In the genomic region with DNA sequence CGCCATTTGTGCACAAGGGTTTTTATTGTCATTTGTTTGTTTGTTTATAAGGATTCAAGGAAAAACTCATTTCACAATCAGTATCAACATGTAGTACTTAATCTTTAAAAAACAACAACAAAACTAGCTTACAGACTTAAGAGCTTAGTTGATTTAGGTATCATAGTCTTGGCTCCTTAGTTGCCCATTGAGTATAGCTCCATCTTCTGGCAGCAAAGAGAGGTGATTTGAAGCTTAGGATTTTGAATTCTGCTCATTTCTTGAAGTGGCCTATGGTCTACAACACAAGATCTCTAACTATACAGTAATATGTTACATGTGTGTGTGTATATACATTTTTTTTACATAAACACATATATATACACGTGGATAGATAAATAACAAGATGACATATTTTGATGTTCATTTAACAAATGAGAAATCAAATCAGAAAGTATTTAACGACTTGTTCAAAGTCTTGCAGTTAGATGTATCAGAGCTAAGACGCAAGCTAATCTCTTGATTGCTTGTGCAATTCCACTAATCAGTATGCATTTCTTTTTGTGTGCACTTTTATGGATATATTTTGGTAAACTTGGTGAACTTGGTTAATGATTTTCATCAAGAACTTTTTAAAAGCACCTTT, we compare ENCODE assay signal across 8 cellular contexts.
A peak's percentile ranks its signal among the peaks of the same experiment; 100 is the strongest.
DNase-seq lines count a peak whose midpoint lies in the region; ATAC-seq, FAIRE-seq and TF ChIP-seq lines count a peak whose summit lies in the region.

No MANE protein-coding gene starts in this region.

- H3K4me3 Mint-ChIP-seq in IgD-negative memory B cell (no peak overlapping the region), natural killer cell (no peak overlapping the region)

- POLR2A ChIA-PET in H1 (lab: Charles Lee; ENCODE audit: partially characterized antibody), result interaction anchor here (0.8 kb wide), 1 partner anchor 18 kb away, joined by 4 read pairs; no protein-coding TSS in a partner anchor

- no peak overlapping the region for H3K4me3 ChIP-seq in H1 (ENCODE audit: extremely low read depth in 1 of 4, insufficient read depth in 2 of 4, low read depth in 3 of 4, low read length in 4 of 4)

- H3K23me2 ChIP-seq in H1 (ENCODE audit: low read depth, low read length), result peaks cover 3% of the 10 kb centered on the region; the same call in 1 of the 2 replicates

- H2AK5ac ChIP-seq in H1 (ENCODE audit: low read depth, low read length), result no peak overlapping the region

- H2BK5ac ChIP-seq in H1 (ENCODE audit: low read depth, low read length), result no peak overlapping the region

- intact Hi-C loops in natural killer cell (cut with micrococcal nuclease), result loop anchor here (1.0 to 5.0 kb wide), 3 partner anchors 392 to 524 kb away; no protein-coding TSS in a partner anchor

- H4K8ac ChIP-seq in H1 (ENCODE audit: extremely low read depth, insufficient read depth, low read length), result no peak overlapping the region

- TF ChIP-seq EP300 in H1 (IDR thresholded peaks at IDR 0.05; ENCODE audit: borderline replicate concordance in 1 of 2, low read depth in 2 of 2, low read length in 2 of 2), result no peak

- H3K27me3 Mint-ChIP-seq in IgD-negative memory B cell, result no peaks in the 10 kb centered on the region
- H3K27me3 Mint-ChIP-seq in natural killer cell (ENCODE audit: low read depth in 2 of 2), result no peaks in the 10 kb centered on the region

- CTCF ChIA-PET in H1 (lab: Charles Lee; ENCODE audit: partially characterized antibody), result interaction anchor here (0.6 to 4.5 kb wide), 68 partner anchors 9 to 442 kb away, joined by 3 to 30 read pairs (median 3); no protein-coding TSS in a partner anchor

- peak; percentile 86 to 92 for TF ChIP-seq RAD21 in H1 (IDR thresholded peaks at IDR 0.05 in 1 of 2, conservative IDR thresholded peaks at IDR 0.05 in 1 of 2; ENCODE audit: low read depth in 2 of 2, low read length in 2 of 2)

- H3K9me3 ChIP-seq in H1 (ENCODE audit: insufficient read depth in 2 of 2, low read depth in 1 of 2, low read length in 1 of 2), result no peaks in the 10 kb centered on the region

- H2BK12ac ChIP-seq in H1 (ENCODE audit: low read depth, low read length), result no peak overlapping the region

- H4K20me1 ChIP-seq in H1 (replicated peaks in 1 of 2; ENCODE audit: control insufficient read depth in 1 of 2, insufficient read depth in 2 of 2, low read length in 2 of 2), result no peaks in the 10 kb centered on the region

- TF ChIP-seq CTCF in H1 (IDR thresholded peaks at IDR 0.05; ENCODE audit: control extremely low read depth in 1 of 3, insufficient read depth in 1 of 3, low read depth in 1 of 3, low read length in 3 of 3) (peak in 2 of 3 experiments; percentile 63 to 82; a peak in 2 of 4 replicates), natural killer cell (IDR thresholded peaks at IDR 0.05) (peak; percentile 78)

- no peak overlapping the region for H3K18ac ChIP-seq in H1 (ENCODE audit: extremely low read depth, low read length)

- no peak overlapping the region for H2BK20ac ChIP-seq in H1 (ENCODE audit: low read length)

- H4K91ac ChIP-seq in H1 (replicated peaks; ENCODE audit: insufficient read length, low read length), result no peak overlapping the region

- H3K27ac Mint-ChIP-seq in IgD-negative memory B cell, result peak overlapping the region in 2 of 3 donors; percentile 0 to 19
- H3K27ac Mint-ChIP-seq in natural killer cell, result peak overlapping the region in 1 of 2 donors; percentile 23

- H3K36me3 ChIP-seq in H1 (ENCODE audit: control insufficient read depth in 2 of 4, insufficient read depth in 4 of 4, low read length in 3 of 4), result no peaks in the 10 kb centered on the region

- no peaks in the 10 kb centered on the region for H3K27me3 ChIP-seq in H1 (replicated peaks in 1 of 4; ENCODE audit: control insufficient read depth in 3 of 4, extremely low read depth in 1 of 4, insufficient read depth in 3 of 4, low read length in 3 of 4)

- H3K9ac ChIP-seq in H1 (replicated peaks in 1 of 4; ENCODE audit: extremely low read depth in 1 of 4, low read depth in 3 of 4, low read length in 3 of 4), result no peak overlapping the region

- no peak overlapping the region for H3K14ac ChIP-seq in H1 (ENCODE audit: insufficient read length)

- no peak overlapping the region for H3K4ac ChIP-seq in H1 (replicated peaks; ENCODE audit: insufficient read length, low read depth, low read length)

- no peak overlapping the region for H3K4me2 ChIP-seq in H1 (ENCODE audit: insufficient read depth in 1 of 2, low read depth in 2 of 2, low read length in 2 of 2)

- H3K36me3 Mint-ChIP-seq in IgD-negative memory B cell, result peaks cover 7% of the 10 kb centered on the region
- H3K36me3 Mint-ChIP-seq in natural killer cell, result no peaks in the 10 kb centered on the region

- H3K79me2 ChIP-seq in H1 (ENCODE audit: control insufficient read depth in 1 of 2, insufficient read depth in 2 of 2, low read length in 2 of 2), result no peaks in the 10 kb centered on the region

- no peak overlapping the region for H3K27ac ChIP-seq in H1 (ENCODE audit: low read depth, low read length)

- peak; percentile 32 for DNase-seq in ELF-1 (ENCODE audit: low read depth, low spot score)
- peak; percentile 61 for DNase-seq in RCC 7860 (ENCODE audit: low spot score)
- DNase-seq in H1 (ENCODE audit: low read depth in 1 of 2, low spot score in 2 of 2), result no peak
- no peak for DNase-seq in natural killer cell
- DNase-seq in stimulated activated CD4-positive, alpha-beta T cell treated with anti-CD3 and anti-CD28 coated beads, Interleukin-15, amount 100 ng/mL, for 24 hours, result no peak
- no peak for DNase-seq in activated CD4-positive, alpha-beta T cell treated with anti-CD3 and anti-CD28 coated beads, Interleukin-2, amount 50 U/mL, for 1 hour
- no peak for DNase-seq in stimulated activated CD4-positive, alpha-beta T cell treated with anti-CD3 and anti-CD28 coated beads, Interleukin-1b, Interleukin-23, amount 100 ng/mL, for 48 hours

- H3K23ac ChIP-seq in H1 (ENCODE audit: insufficient read length), result no peak overlapping the region

- H3K9me3 Mint-ChIP-seq in IgD-negative memory B cell (peaks cover 0 to 9% (median 6%) of the 10 kb centered on the region in 3 donors), natural killer cell (no peaks in the 10 kb centered on the region)

- H3K4me1 ChIP-seq in H1 (replicated peaks in 1 of 4; ENCODE audit: control insufficient read depth in 3 of 4, insufficient read depth in 4 of 4, low read length in 3 of 4), result no peaks in the 10 kb centered on the region

- no peak overlapping the region for H3K56ac ChIP-seq in H1 (replicated peaks; ENCODE audit: insufficient read length, low read depth, low read length)

- H3K4me1 Mint-ChIP-seq in IgD-negative memory B cell (peaks cover 7 to 21% (median 7%) of the 10 kb centered on the region in 3 donors), natural killer cell (peaks cover 12 to 14% of the 10 kb centered on the region in 2 donors)

- H2AFZ ChIP-seq in H1 (ENCODE audit: low read length), result no peak overlapping the region

- no peak overlapping the region for H2BK120ac ChIP-seq in H1 (replicated peaks; ENCODE audit: low read depth, low read length)

- H2BK15ac ChIP-seq in H1 (ENCODE audit: low read length), result no peak overlapping the region

- no peak for TF ChIP-seq POLR2A in H1 (IDR thresholded peaks at IDR 0.05; ENCODE audit: control extremely low read depth in 1 of 2, low read depth in 2 of 2, low read length in 2 of 2)

- WGBS in H1 (ENCODE audit: extremely low coverage in 1 of 2, insufficient coverage in 1 of 2, insufficient read length in 1 of 2, insufficient replicate concordance in 2 of 2, low coverage in 1 of 2, low lambda C conversion rate in 2 of 2, missing lambda C conversion rate in 1 of 2), 2 experiments, result 68% methylated on average over 4 of the region's 4 CpGs; no CpG with 5 or more reads in 1 of the 2 experiments

- no peak overlapping the region for H4K5ac ChIP-seq in H1 (ENCODE audit: insufficient read length, low read depth, low read length)

- peak; percentile 75 to 84 (median 75) for ATAC-seq in natural killer cell

- H3K79me1 ChIP-seq in H1 (ENCODE audit: low read depth, low read length), result no peaks in the 10 kb centered on the region

- FAIRE-seq in RCC 7860 (lab: Jason Lieb, UNC) (peak; percentile 79), H1 (lab: Jason Lieb, UNC) (peak; percentile 48)

TF ChIP-seq in H1, 55 proteins besides CTCF, POLR2A, EP300 and RAD21:
- TF ChIP-seq EZH2 (IDR thresholded peaks at IDR 0.05; ENCODE audit: low read depth, low read length, severe bottlenecking) (no peak), ZNF274 (IDR thresholded peaks at IDR 0.05; ENCODE audit: borderline replicate concordance, extremely low read depth, low read length) (no peak)

Comparison
In these comparisons a context has a peak if more than half of its experiments do, and no peak if none do; other contexts are left out.
1. DNase-seq: peak in ELF-1 (single experiment) and RCC 7860 (single experiment); none in H1 (0 of 2), natural killer cell (single experiment), stimulated activated CD4-positive, alpha-beta T cell treated with anti-CD3 and anti-CD28 coated beads, Interleukin-15, amount 100 ng/mL, for 24 hours (single experiment), activated CD4-positive, alpha-beta T cell treated with anti-CD3 and anti-CD28 coated beads, Interleukin-2, amount 50 U/mL, for 1 hour (single experiment) and stimulated activated CD4-positive, alpha-beta T cell treated with anti-CD3 and anti-CD28 coated beads, Interleukin-1b, Interleukin-23, amount 100 ng/mL, for 48 hours (single experiment).